9 cellular contexts compared by ENCODE assay signal in the genomic region with DNA sequence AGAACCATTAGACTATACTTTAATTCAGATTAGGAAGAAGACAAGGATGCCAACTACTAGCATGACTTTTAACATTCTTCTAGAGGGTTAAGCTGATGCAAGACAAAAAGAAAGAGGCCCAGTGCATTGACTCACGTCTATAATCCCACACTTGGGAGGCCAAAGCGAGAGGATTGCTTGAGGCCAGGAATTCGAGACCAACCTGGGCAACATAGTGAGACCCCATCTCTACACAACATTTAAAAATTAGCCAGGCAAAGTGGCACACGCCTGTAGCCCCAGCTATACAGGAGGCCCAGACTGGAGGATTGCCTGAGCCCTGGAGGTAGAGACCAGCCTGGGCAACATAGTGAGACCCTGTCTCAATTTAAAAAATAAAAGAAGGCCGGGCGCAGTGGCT.
"Had no signal": no experiment of that assay in that cellular context is flagged by ENCODE, and none has a peak within 500 bp of the region (broad histone marks: within the 10 kb centered on the region; RNA-seq: fewer than 3 reads in every experiment).

No MANE protein-coding gene starts in this region.

- DNase-seq: IMR-90, Karpas-422, KBM-7, KG1 had no signal

- FAIRE-seq: HepG2, HTR-8/SVneo had no signal

- ATAC-seq: HepG2 had no signal

- H3K9me3 Mint-ChIP-seq: IgD-negative memory B cell had no signal

- H3K27me3 Mint-ChIP-seq: IgD-negative memory B cell had no signal

- H3K27ac ChIP-seq: HL-60, KMS-11 had no signal

- H3K9ac ChIP-seq: KMS-11 had no signal

- H3K4me1 Mint-ChIP-seq: IgD-negative memory B cell had no signal

- H3K4me2 ChIP-seq: KMS-11 had no signal

- H3K4me3 Mint-ChIP-seq: IgD-negative memory B cell had no signal

- H3K27ac Mint-ChIP-seq: IgD-negative memory B cell had no signal
